ENCODE assay signal across 13 cellular contexts in genomic region chr12:53988519-53989226, GRCh38. TPM values are rescaled to one million over a fixed set of nuclear protein-coding genes. Genes with fewer than 3 reads are reported as not detected.
DNase-seq lines count a peak whose midpoint lies in the region; ATAC-seq and TF ChIP-seq lines count a peak whose summit lies in the region.
"Had no signal": no experiment of that assay in that cellular context is flagged by ENCODE, and none has a peak within 500 bp of the region (broad histone marks: within the 10 kb centered on the region; RNA-seq: fewer than 3 reads in every experiment).

No MANE protein-coding gene starts in this region.

- CTCF ChIA-PET in CD8-positive, alpha-beta T cell (lab: Charles Lee) = interaction anchor here (0.7 to 1.5 kb wide), 7 partner anchors 9 to 224 kb away, joined by 3 to 5 read pairs (median 4); no protein-coding TSS in a partner anchor

- H3K36me3 Mint-ChIP-seq in CD8-positive, alpha-beta T cell = no peaks in the 10 kb centered on the region
- H3K36me3 Mint-ChIP-seq in central memory CD8-positive, alpha-beta T cell (ENCODE audit: insufficient read depth) = peaks cover 27% of the 10 kb centered on the region

- POLR2A ChIA-PET in CD8-positive, alpha-beta T cell (lab: Charles Lee) = no interaction called here

- peak overlapping the region; percentile 50 for H3K4me3 Mint-ChIP-seq in CD8-positive, alpha-beta T cell
- peak overlapping the region; percentile 44 for H3K4me3 Mint-ChIP-seq in central memory CD8-positive, alpha-beta T cell
- H3K4me3 Mint-ChIP-seq: stimulated activated naive CD8-positive, alpha-beta T cell treated with anti-CD3 and anti-CD28 coated beads, Interleukin-15, Interleukin-2, amounts not matched to agents 100 ng/mL and 50 ng/mL, for 24 hours had no signal

- intact Hi-C loops in CD8-positive, alpha-beta T cell (cut with DNase I, micrococcal nuclease) = loop anchor here in 1 of 2 experiments (5.0 to 10.0 kb wide), 2 partner anchors 196 to 386 kb away; no protein-coding TSS in a partner anchor
- intact Hi-C loops in gastrocnemius medialis (cut with DNase I; ENCODE audit: low total_unique reads) = loop anchor here (5.0 kb wide), 1 partner anchor 294 kb away; the partner anchor contains the start of genes CBX5 and HNRNPA1

- H3K27ac ChIP-seq in CD8-positive, alpha-beta T cell (ENCODE audit: low read depth, low read length) = no peak overlapping the region
- peak overlapping the region; percentile 94 to 100 (median 98) for H3K27ac ChIP-seq in gastrocnemius medialis

- no peaks in the 10 kb centered on the region for H3K36me3 ChIP-seq in CD8-positive, alpha-beta T cell (ENCODE audit: insufficient read depth, low read length)
- H3K36me3 ChIP-seq in MG63 (peaks cover 19% of the 10 kb centered on the region), gastrocnemius medialis (no peaks in the 10 kb centered on the region)

- in situ Hi-C loops in gastrocnemius medialis (cut with MboI; ENCODE audit: low sequenced_read_pairs in 4 of 4) = loop anchor here (10.0 to 25.0 kb wide), 4 partner anchors 216 to 1724 kb away; partner anchors contain the start of genes GPR84 (in 2 of the 4), BLOC1S1 (in 1 of the 4), ITGA7 (in 1 of the 4) and RDH5 (in 1 of the 4)

- no peaks in the 10 kb centered on the region for H3K9me3 ChIP-seq in CD8-positive, alpha-beta T cell (ENCODE audit: low read length)
- H3K9me3 ChIP-seq in MG63 = no peaks in the 10 kb centered on the region
- no peaks in the 10 kb centered on the region for H3K9me3 ChIP-seq in gastrocnemius medialis

- H3K9me3 Mint-ChIP-seq in CD8-positive, alpha-beta T cell = no peaks in the 10 kb centered on the region
- H3K9me3 Mint-ChIP-seq in central memory CD8-positive, alpha-beta T cell = no peaks in the 10 kb centered on the region
- H3K9me3 Mint-ChIP-seq: stimulated activated naive CD8-positive, alpha-beta T cell treated with anti-CD3 and anti-CD28 coated beads, Interleukin-15, Interleukin-2, amounts not matched to agents 100 ng/mL and 50 ng/mL, for 24 hours had no signal

- peaks cover 92% of the 10 kb centered on the region for H3K27me3 Mint-ChIP-seq in CD8-positive, alpha-beta T cell (ENCODE audit: low read depth)
- H3K27me3 Mint-ChIP-seq in central memory CD8-positive, alpha-beta T cell = peaks cover 99% of the 10 kb centered on the region

- peaks cover 35% of the 10 kb centered on the region for H3K4me1 Mint-ChIP-seq in CD8-positive, alpha-beta T cell (ENCODE audit: low read depth)
- peaks cover 51% of the 10 kb centered on the region for H3K4me1 Mint-ChIP-seq in central memory CD8-positive, alpha-beta T cell

- no peak for ATAC-seq in CD8-positive, alpha-beta T cell
- no peak for ATAC-seq in central memory CD8-positive, alpha-beta T cell (replicated peaks; ENCODE audit: extremely low read depth, poor library complexity, severe bottlenecking)
- ATAC-seq in gastrocnemius medialis (no peak), HG02973 (IDR thresholded peaks at IDR 0.05; ENCODE audit: unreplicated experiment) (no peak), HG03139 (IDR thresholded peaks at IDR 0.05; ENCODE audit: unreplicated experiment) (no peak)

- TF ChIP-seq CTCF in CD8-positive, alpha-beta T cell (IDR thresholded peaks at IDR 0.05) = no peak
- no peak for TF ChIP-seq CTCF in gastrocnemius medialis (IDR thresholded peaks at IDR 0.05 in 4 of 5, conservative IDR thresholded peaks at IDR 0.05 in 1 of 5)

- peaks cover 27% of the 10 kb centered on the region for H3K4me1 ChIP-seq in CD8-positive, alpha-beta T cell (ENCODE audit: insufficient read depth, low read length)
- H3K4me1 ChIP-seq in gastrocnemius medialis = peaks cover 62 to 63% of the 10 kb centered on the region in 2 donors

- peaks cover 96% of the 10 kb centered on the region for H3K27me3 ChIP-seq in CD8-positive, alpha-beta T cell (ENCODE audit: insufficient read depth, low read length)
- H3K27me3 ChIP-seq in MG63 (no peaks in the 10 kb centered on the region), gastrocnemius medialis (peaks cover 0 to 5% (median 0%) of the 10 kb centered on the region in 3 donors)

- no peak for TF ChIP-seq POLR2A in gastrocnemius medialis (IDR thresholded peaks at IDR 0.05)

- no peak overlapping the region for H3K4me3 ChIP-seq in CD8-positive, alpha-beta T cell (ENCODE audit: low read depth, low read length)
- H3K4me3 ChIP-seq in MG63 (peak overlapping the region; percentile 70), gastrocnemius medialis (peak overlapping the region; percentile 36 to 53 (median 47))

- no peak overlapping the region for H3K27ac Mint-ChIP-seq in CD8-positive, alpha-beta T cell
- no peak overlapping the region for H3K27ac Mint-ChIP-seq in central memory CD8-positive, alpha-beta T cell (ENCODE audit: low read depth)
- H3K27ac Mint-ChIP-seq: stimulated activated naive CD8-positive, alpha-beta T cell treated with anti-CD3 and anti-CD28 coated beads, Interleukin-15, Interleukin-2, amounts not matched to agents 100 ng/mL and 50 ng/mL, for 24 hours had no signal

- DNase-seq in CD8-positive, alpha-beta T cell = no peak
- DNase-seq in MG63 = no peak
- DNase-seq in central memory CD8-positive, alpha-beta T cell (ENCODE audit: low spot score in 2 of 2) = no peak
- DNase-seq in gastrocnemius medialis = no peak
- DNase-seq in NCI-H82 (lab: John Stamatoyannopoulos, UW) = no peak
- no peak for DNase-seq in KG1 (lab: John Stamatoyannopoulos, UW)
- DNase-seq: activated T-cell treated with anti-CD3 and anti-CD28 coated beads, Interleukin-2, amount 50 U/mL, for 48 hours; NCI-H2029 treated with DMSO at 0.1 percent for 48 hours; NK-92 treated with Interleukin-12 subunit alpha and Interleukin-12 subunit beta, amount 100 ng/mL, for 24 hours; retina had no signal

RNA-seq across cellular contexts. Expression of gene HOXC10, which starts 3.7 kb away (rescaled TPM):
- total RNA-seq in CD8-positive, alpha-beta T cell = not detected
- 19.8 and 27.4 TPM in 2 replicates for total RNA-seq in MG63 (2014; rRNA removed; shearing (Covaris generic); ENCODE audit: low replicate concordance)
- 10 to 100 TPM; 23.9 to 48.3 (median 40.3) TPM for total RNA-seq in gastrocnemius medialis

RNA-seq across cellular contexts. Expression of gene HOXC9, which starts 11.3 kb away (rescaled TPM):
- total RNA-seq in CD8-positive, alpha-beta T cell = not detected
- 1.9 and 7.9 TPM in 2 replicates for total RNA-seq in MG63 (2014; rRNA removed; shearing (Covaris generic); ENCODE audit: low replicate concordance)
- total RNA-seq in gastrocnemius medialis = 10 to 100 TPM; 13.6 to 37.7 (median 26.3) TPM

RNA-seq across cellular contexts. Expression of gene HOTAIR, which starts 13.9 kb away (rescaled TPM):
- not detected for total RNA-seq in CD8-positive, alpha-beta T cell
- 4.2 and 4.5 TPM in 2 replicates for total RNA-seq in MG63 (2014; rRNA removed; shearing (Covaris generic); ENCODE audit: low replicate concordance)
- under 1 TPM in 3 of 4 donors, not detected in 1; 0.35 to 0.83 (median 0.56) TPM for total RNA-seq in gastrocnemius medialis

RNA-seq across cellular contexts. Expression of gene HOXC11, which starts 15.7 kb away (rescaled TPM):
- total RNA-seq in CD8-positive, alpha-beta T cell = not detected
- 0.30 and 1.3 TPM in 2 replicates for total RNA-seq in MG63 (2014; rRNA removed; shearing (Covaris generic); ENCODE audit: low replicate concordance)
- 1 to 10 TPM in 1 of 4 donors, under 1 TPM in 3; 0.24 to 1.1 (median 0.44) TPM for total RNA-seq in gastrocnemius medialis

RNA-seq across cellular contexts. Expression of gene HOXC8, which starts 20.1 kb away (rescaled TPM):
- not detected for total RNA-seq in CD8-positive, alpha-beta T cell
- total RNA-seq in MG63 (2014; rRNA removed; shearing (Covaris generic); ENCODE audit: low replicate concordance) = 0.10 and 0.13 TPM in 2 replicates
- 1 to 10 TPM; 3.3 to 4.9 (median 3.8) TPM for total RNA-seq in gastrocnemius medialis

Comparison
In these comparisons a context has a peak if more than half of its experiments do, and no peak if none do; other contexts are left out.
1. RNA of gene HOXC10, which starts 3.7 kb away (total RNA-seq): 23.9 to 48.3 TPM in gastrocnemius medialis and 19.8 to 27.4 TPM in MG63; not detected in CD8-positive, alpha-beta T cell; every median in the first group is over 10 times any median in the second.